ENCODE assay signal across 10 cellular contexts in genomic region chr9:127558581-127559246, GRCh38. TPM values are rescaled to one million over a fixed set of nuclear protein-coding genes. Genes with fewer than 3 reads are reported as not detected.
DNase-seq lines count a peak whose midpoint lies in the region; ATAC-seq and TF ChIP-seq lines count a peak whose summit lies in the region.
"Had no signal": no experiment of that assay in that cellular context is flagged by ENCODE, and none has a peak within 500 bp of the region (broad histone marks: within the 10 kb centered on the region; RNA-seq: fewer than 3 reads in every experiment).

No MANE protein-coding gene starts in this region.

- intact Hi-C loops in gastrocnemius medialis (cut with DNase I; ENCODE audit: low total_unique reads): no loop called here

- H3K36me3 Mint-ChIP-seq in H9 (ENCODE audit: insufficient read depth in 1 of 3, low read depth in 3 of 3): peaks cover 4 to 17% (median 7%) of the 10 kb centered on the region in 3 experiments; a peak in 6 of 7 replicates
- peaks cover 4% of the 10 kb centered on the region for H3K36me3 Mint-ChIP-seq in T-cell
- H3K36me3 Mint-ChIP-seq in stimulated activated memory B cell treated with anti-CD40 and anti-IgM and Interleukin-4, amounts not matched to agents 10 μg/mL and 1 μg/mL and 100 μg/mL, for 72 hours: no peaks in the 10 kb centered on the region

- no peak overlapping the region for H3K56ac ChIP-seq in H9 (ENCODE audit: insufficient read length, low read depth, low read length)

- H3K4me2 ChIP-seq in H9 (ENCODE audit: insufficient read depth, insufficient read length, low read length) (no peak overlapping the region), fibroblast of lung (ENCODE audit: extremely low read depth, insufficient read depth, low read length) (peak overlapping the region; percentile 40)

- DNase-seq in H9 (no peak), T-cell (no peak), fibroblast of lung (ENCODE audit: low read depth in 2 of 2) (no peak), gastrocnemius medialis (no peak), NCI-H2196 (lab: John Stamatoyannopoulos, UW; ENCODE audit: unreplicated experiment) (no peak), G401 (ENCODE audit: low spot score) (no peak)
- DNase-seq: NCI-H2171 treated with DMSO at 0.1 percent for 48 hours, WERI-Rb-1 had no signal

- H3K27ac Mint-ChIP-seq in H9 (peak overlapping the region; percentile 44 to 93 (median 71)), T-cell (peak overlapping the region; percentile 90 to 93)
- H3K27ac Mint-ChIP-seq in stimulated activated memory B cell treated with anti-CD40 and anti-IgM and Interleukin-4, amounts not matched to agents 10 μg/mL and 1 μg/mL and 100 μg/mL, for 72 hours: no peak overlapping the region

- H3K4me3 ChIP-seq in fibroblast of lung (replicated peaks in 1 of 4; ENCODE audit: control extremely low read depth in 1 of 4, insufficient read depth in 1 of 4, low read depth in 3 of 4, low read length in 4 of 4) (peak overlapping the region in 3 of 4 experiments; percentile 4 to 30 (median 16)), gastrocnemius medialis (no peak overlapping the region)

- H3K27me3 Mint-ChIP-seq in H9 (ENCODE audit: low read depth): no peaks in the 10 kb centered on the region; the same call in 1 of the 2 replicates
- H3K27me3 Mint-ChIP-seq in T-cell: no peaks in the 10 kb centered on the region
- H3K27me3 Mint-ChIP-seq in stimulated activated memory B cell treated with anti-CD40 and anti-IgM and Interleukin-4, amounts not matched to agents 10 μg/mL and 1 μg/mL and 100 μg/mL, for 72 hours: peaks cover 9% of the 10 kb centered on the region

- H4K8ac ChIP-seq in H9 (replicated peaks; ENCODE audit: insufficient read length, low read depth, low read length): no peak overlapping the region

- no peaks in the 10 kb centered on the region for H3K27me3 ChIP-seq in H9 (ENCODE audit: insufficient read depth, low read length)
- H3K27me3 ChIP-seq in fibroblast of lung (ENCODE audit: control insufficient read depth, insufficient read depth, low read length): no peaks in the 10 kb centered on the region
- H3K27me3 ChIP-seq in gastrocnemius medialis: no peaks in the 10 kb centered on the region

- in situ Hi-C loops in gastrocnemius medialis (cut with MboI; ENCODE audit: low sequenced_read_pairs in 4 of 4) (no loop called here), G401 (cut with HindIII; ENCODE audit: low sequenced_read_pairs) (no loop called here)

- no peak overlapping the region for H2BK120ac ChIP-seq in H9 (ENCODE audit: low read depth, low read length, poor library complexity, severe bottlenecking)

- no peaks in the 10 kb centered on the region for H3K23me2 ChIP-seq in H9 (ENCODE audit: insufficient read length, low read depth, low read length, poor library complexity, severe bottlenecking)

- no peak overlapping the region for H4K91ac ChIP-seq in H9 (ENCODE audit: insufficient read length, low read depth, low read length)

- H3K9me3 Mint-ChIP-seq in H9: no peaks in the 10 kb centered on the region; a peak in 1 of 5 replicates
- no peaks in the 10 kb centered on the region for H3K9me3 Mint-ChIP-seq in T-cell
- H3K9me3 Mint-ChIP-seq in stimulated activated memory B cell treated with anti-CD40 and anti-IgM and Interleukin-4, amounts not matched to agents 10 μg/mL and 1 μg/mL and 100 μg/mL, for 72 hours: no peaks in the 10 kb centered on the region

- H2AK5ac ChIP-seq in H9 (ENCODE audit: insufficient read length, low read length): no peak overlapping the region

- H3K9ac ChIP-seq in H9 (ENCODE audit: extremely low read depth, insufficient read length, low read length): no peak overlapping the region
- peak overlapping the region; percentile 13 for H3K9ac ChIP-seq in fibroblast of lung (ENCODE audit: insufficient read depth, low read length)

- no peak overlapping the region for H2BK12ac ChIP-seq in H9 (ENCODE audit: insufficient read length, low read depth, low read length)

- H3K36me3 ChIP-seq in fibroblast of lung (ENCODE audit: control insufficient read depth, insufficient read depth, low read length) (peaks cover 25% of the 10 kb centered on the region), gastrocnemius medialis (no peaks in the 10 kb centered on the region)

- no peak overlapping the region for H2BK15ac ChIP-seq in H9 (ENCODE audit: low read depth, low read length)

- no peak overlapping the region for H3T11ph ChIP-seq in H9 (ENCODE audit: low read length)

- no peak overlapping the region for H2BK5ac ChIP-seq in H9 (ENCODE audit: insufficient read length, low read length)

- H3K4ac ChIP-seq in H9 (ENCODE audit: low read depth, low read length): no peak overlapping the region

- H3K4me3 Mint-ChIP-seq in H9: peak overlapping the region in 1 of 2 experiments; percentile 16; a peak in 2 of 5 replicates
- H3K4me3 Mint-ChIP-seq in T-cell: peak overlapping the region; percentile 13 to 75 (median 46)
- H3K4me3 Mint-ChIP-seq in stimulated activated memory B cell treated with anti-CD40 and anti-IgM and Interleukin-4, amounts not matched to agents 10 μg/mL and 1 μg/mL and 100 μg/mL, for 72 hours: no peak overlapping the region

- CTCF ChIA-PET in T-cell (lab: Charles Lee): interaction anchor here (0.5 to 0.6 kb wide), 2 partner anchors 26 to 96 kb away, joined by 3 to 4 read pairs; no protein-coding TSS in a partner anchor

- no CpG with 5 or more reads among the region's 9 CpGs for WGBS in H9 (ENCODE audit: extremely low coverage, insufficient read length, low lambda C conversion rate)

- H2AFZ ChIP-seq in H9 (ENCODE audit: low read length): no peak overlapping the region
- no peak overlapping the region for H2AFZ ChIP-seq in fibroblast of lung (ENCODE audit: low read length)

- H4K5ac ChIP-seq in H9 (ENCODE audit: insufficient read length, low read depth, low read length): no peak overlapping the region

- no peak overlapping the region for H3K23ac ChIP-seq in H9 (ENCODE audit: insufficient read length, low read depth, low read length)

- H3K14ac ChIP-seq in H9 (ENCODE audit: insufficient read depth, low read length): no peak overlapping the region

- H2BK20ac ChIP-seq in H9 (ENCODE audit: low read depth, low read length, poor library complexity, severe bottlenecking): no peak overlapping the region

- H3K9me3 ChIP-seq in H9 (ENCODE audit: control insufficient read depth, low read depth, low read length) (no peaks in the 10 kb centered on the region), fibroblast of lung (ENCODE audit: control insufficient read depth, insufficient read depth, low read depth, low read length) (no peaks in the 10 kb centered on the region), gastrocnemius medialis (no peaks in the 10 kb centered on the region)

- peaks cover 6% of the 10 kb centered on the region for H3K79me1 ChIP-seq in H9 (ENCODE audit: insufficient read depth, low read depth, low read length, poor library complexity, severe bottlenecking)

- H4K20me1 ChIP-seq in H9 (ENCODE audit: control insufficient read depth, insufficient read depth, insufficient read length) (peaks cover 2% of the 10 kb centered on the region), fibroblast of lung (ENCODE audit: control insufficient read depth, extremely low read depth, insufficient read depth, low read length) (no peaks in the 10 kb centered on the region)

- H3K27ac ChIP-seq in H9 (ENCODE audit: insufficient read length, low read depth, low read length) (no peak overlapping the region), fibroblast of lung (ENCODE audit: insufficient read depth, low read length) (peak overlapping the region; percentile 94), gastrocnemius medialis (peak overlapping the region; percentile 49 to 72 (median 60))
- H3K27ac ChIP-seq: WERI-Rb-1 had no signal

- H3K4me1 Mint-ChIP-seq in H9 (peaks cover 55 to 65% of the 10 kb centered on the region in 2 experiments), T-cell (peaks cover 71 to 89% (median 76%) of the 10 kb centered on the region in 3 donors)
- peaks cover 12% of the 10 kb centered on the region for H3K4me1 Mint-ChIP-seq in stimulated activated memory B cell treated with anti-CD40 and anti-IgM and Interleukin-4, amounts not matched to agents 10 μg/mL and 1 μg/mL and 100 μg/mL, for 72 hours

- H3K4me1 ChIP-seq in H9 (ENCODE audit: insufficient read depth, low read length) (peaks cover 3% of the 10 kb centered on the region; the same call in 1 of the 2 replicates), fibroblast of lung (ENCODE audit: control insufficient read depth, extremely low read depth, insufficient read depth, low read length) (peaks cover 79% of the 10 kb centered on the region), gastrocnemius medialis (peaks cover 48 to 51% of the 10 kb centered on the region in 2 donors)

- H3K79me2 ChIP-seq in H9 (ENCODE audit: insufficient read depth, low read length): peaks cover 6% of the 10 kb centered on the region; the same call in 1 of the 2 replicates
- H3K79me2 ChIP-seq in fibroblast of lung (ENCODE audit: control insufficient read depth, insufficient read depth, low read length): peaks cover 97% of the 10 kb centered on the region

- TF ChIP-seq CTCF in H9 (conservative IDR thresholded peaks at IDR 0.05) (no peak), fibroblast of lung (conservative IDR thresholded peaks at IDR 0.05 in 1 of 2, IDR thresholded peaks at IDR 0.05 in 1 of 2; ENCODE audit: low read depth in 1 of 2, low read length in 2 of 2) (no peak), gastrocnemius medialis (IDR thresholded peaks at IDR 0.05 in 4 of 5, conservative IDR thresholded peaks at IDR 0.05 in 1 of 5) (no peak)

- TF ChIP-seq POLR2A in gastrocnemius medialis (IDR thresholded peaks at IDR 0.05): no peak

- no peak overlapping the region for H3K18ac ChIP-seq in H9 (ENCODE audit: insufficient read length, low read depth, low read length)

- ATAC-seq in T-cell (replicated peaks in 1 of 4) (no peak), gastrocnemius medialis (peak in 1 of 2 donors; percentile 65)
- ATAC-seq in stimulated activated memory B cell treated with anti-CD40 and anti-IgM and Interleukin-4, amounts not matched to agents 10 μg/mL and 1 μg/mL and 100 μg/mL, for 72 hours: no peak
- no peak for ATAC-seq in activated CD4-positive, CD25-positive, alpha-beta regulatory T cell treated with anti-CD3 and anti-CD28 coated beads, Interleukin-2, amount 50 U/mL, for 24 hours

- POLR2A ChIA-PET in T-cell (lab: Charles Lee): interaction anchor here in 1 of 2 donors (0.5 kb wide), 1 partner anchor 34 kb away, joined by 3 read pairs; no protein-coding TSS in a partner anchor

RNA-seq across cellular contexts. Expression of gene STXBP1, which starts 53.4 kb away (rescaled TPM):
- 22.1 and 22.3 TPM in 2 replicates for total RNA-seq in H9 (2021)
- 10 to 100 TPM in 4 of 5 donors, 1 to 10 TPM in 1; 3.8 to 18.2 (median 17.3) TPM for total RNA-seq in T-cell
- total RNA-seq in fibroblast of lung: 19.8 and 36.0 TPM in 2 replicates
- 25.6 and 34.6 TPM in 2 replicates for polyA plus RNA-seq in fibroblast of lung
- 41.9 and 43.7 TPM in 2 replicates for polyA plus RNA-seq in fibroblast of lung (2012)
- 61.1 and 80.7 TPM in 2 replicates for polyA minus RNA-seq in fibroblast of lung (ENCODE audit: low replicate concordance)
- 10 to 100 TPM in 2 of 4 donors, 1 to 10 TPM in 2; 3.4 to 36.8 (median 9.2) TPM for total RNA-seq in gastrocnemius medialis
- total RNA-seq in G401 (2014; rRNA removed; shearing (Covaris generic)): 2.8 and 11.2 TPM in 2 replicates

Comparison
In these comparisons a context has a peak if more than half of its experiments do, and no peak if none do; other contexts are left out.
1. H3K4me3 ChIP-seq: peak in fibroblast of lung (3 of 4); none in gastrocnemius medialis (0 of 4).